Comparison of ENCODE assay signal across 33 cellular contexts in genomic region chr3:195267096-195267495, GRCh38.
"Had no signal": no experiment of that assay in that cellular context is flagged by ENCODE, and none has a peak within 500 bp of the region (broad histone marks: within the 10 kb centered on the region; RNA-seq: fewer than 3 reads in every experiment).

No MANE protein-coding gene starts in this region.

- H3K27me3 Mint-ChIP-seq: activated B cell treated with CpG ODN at 0.5 μM for 24 hours; activated CD4-positive, alpha-beta T cell treated with anti-CD3 and anti-CD28 coated beads for 36 hours; activated CD4-positive, alpha-beta T cell treated with anti-CD3 and anti-CD28 coated beads, Interleukin-2, amount 10 ng/mL, durations not matched to agents 7 days and 5 days; activated naive CD4-positive, alpha-beta T cell treated with anti-CD3 and anti-CD28 coated beads, Interleukin-2, amount 10 ng/mL, durations not matched to agents 7 days and 5 days; activated naive CD8-positive, alpha-beta T cell treated with anti-CD3 and anti-CD28 coated beads, Interleukin-2, amount 10 ng/mL, durations not matched to agents 7 days and 5 days; activated T-cell treated with anti-CD3 and anti-CD28 coated beads, Interleukin-2, amount 50 U/mL, for 24 hours; T-helper 17 cell had no signal

- H3K9me3 Mint-ChIP-seq: activated B cell treated with CpG ODN at 0.5 μM for 24 hours; activated CD4-positive, alpha-beta T cell treated with anti-CD3 and anti-CD28 coated beads, Interleukin-2, amount 10 ng/mL, durations not matched to agents 7 days and 5 days; activated naive CD4-positive, alpha-beta T cell treated with anti-CD3 and anti-CD28 coated beads, Interleukin-2, amount 10 ng/mL, durations not matched to agents 7 days and 5 days; activated naive CD4-positive, alpha-beta T cell treated with anti-CD3 and anti-CD28 coated beads, Interleukin-2, amount 50 U/mL, for 72 hours; activated naive CD8-positive, alpha-beta T cell treated with anti-CD3 and anti-CD28 coated beads, Interleukin-2, amount 10 ng/mL, durations not matched to agents 7 days and 5 days; activated T-cell treated with anti-CD3 and anti-CD28 coated beads, Interleukin-2, amount 50 U/mL, for 24 hours; activated T-cell treated with anti-CD3 and anti-CD28 coated beads, Interleukin-2, amount 50 U/mL, for 72 hours; T-helper 2 cell treated with Interferon-gamma antibody and Interleukin-4, amounts not matched to agents 5 μg/mL and 100 μg/mL, for 36 hours had no signal

- H3K36me3 Mint-ChIP-seq: activated naive CD4-positive, alpha-beta T cell treated with anti-CD3 and anti-CD28 coated beads, Interleukin-2, amount 50 U/mL, for 72 hours had no signal

- H3K4me3 ChIP-seq: ascending aorta, breast epithelium, cardiac muscle cell, colonic mucosa, esophagus squamous epithelium, gastroesophageal sphincter, heart right ventricle, hepatocyte had no signal

- H3K27ac ChIP-seq: ascending aorta, breast epithelium, cardiac muscle cell, colonic mucosa, epithelial cell of prostate, esophagus squamous epithelium, gastroesophageal sphincter, heart right ventricle, hepatocyte, WERI-Rb-1 had no signal

- H3K36me3 ChIP-seq: ascending aorta, breast epithelium, cardiac muscle cell, colonic mucosa, WERI-Rb-1 had no signal

- H2AFZ ChIP-seq: hepatocyte had no signal

- H3K27me3 ChIP-seq: ascending aorta, breast epithelium, cardiac muscle cell, colonic mucosa, esophagus squamous epithelium, gastroesophageal sphincter, heart right ventricle, hepatocyte had no signal

- H3K27ac Mint-ChIP-seq: activated B cell treated with CpG ODN at 0.5 μM for 24 hours; activated CD4-positive, alpha-beta T cell treated with anti-CD3 and anti-CD28 coated beads for 36 hours; activated CD4-positive, alpha-beta T cell treated with anti-CD3 and anti-CD28 coated beads, Interleukin-2, amount 10 ng/mL, durations not matched to agents 7 days and 5 days; activated naive CD4-positive, alpha-beta T cell treated with anti-CD3 and anti-CD28 coated beads, Interleukin-2, amount 10 ng/mL, durations not matched to agents 7 days and 5 days; activated naive CD4-positive, alpha-beta T cell treated with anti-CD3 and anti-CD28 coated beads, Interleukin-2, amount 50 U/mL, for 72 hours; activated naive CD8-positive, alpha-beta T cell treated with anti-CD3 and anti-CD28 coated beads, Interleukin-2, amount 10 ng/mL, durations not matched to agents 7 days and 5 days; activated T-cell treated with anti-CD3 and anti-CD28 coated beads, Interleukin-2, amount 50 U/mL, for 24 hours; activated T-cell treated with anti-CD3 and anti-CD28 coated beads, Interleukin-2, amount 50 U/mL, for 72 hours; T-helper 17 cell; T-helper 2 cell treated with Interferon-gamma antibody and Interleukin-4, amounts not matched to agents 5 μg/mL and 100 μg/mL, for 36 hours had no signal

- H3K4me2 ChIP-seq: hepatocyte had no signal

- ATAC-seq: activated CD4-positive, alpha-beta T cell treated with anti-CD3 and anti-CD28 coated beads for 36 hours; activated CD4-positive, CD25-positive, alpha-beta regulatory T cell treated with anti-CD3 and anti-CD28 coated beads, Interleukin-2, amount 50 U/mL, for 24 hours; activated naive CD4-positive, alpha-beta T cell treated with anti-CD3 and anti-CD28 coated beads, Interleukin-2, amount 50 U/mL, for 72 hours; activated T-cell treated with anti-CD3 and anti-CD28 coated beads, Interleukin-2, amount 50 U/mL, for 72 hours; gastroesophageal sphincter; heart right ventricle; T-helper 17 cell had no signal

- H3K9me3 ChIP-seq: ascending aorta, breast epithelium, colonic mucosa, esophagus squamous epithelium, gastroesophageal sphincter, heart right ventricle had no signal

- DNase-seq: activated B cell treated with CpG ODN at 0.5 μM for 24 hours; activated CD4-positive, alpha-beta T cell treated with anti-CD3 and anti-CD28 coated beads for 36 hours; activated CD4-positive, alpha-beta T cell treated with anti-CD3 and anti-CD28 coated beads, Interleukin-2, amount 10 ng/mL, durations not matched to agents 7 days and 5 days; activated CD4-positive, alpha-beta T cell treated with anti-CD3 and anti-CD28 coated beads, Interleukin-2, amount 50 U/mL, for 4 hours; activated CD8-positive, alpha-beta memory T cell treated with anti-CD3 and anti-CD28 coated beads, Interleukin-2, amount 50 U/mL, for 48 hours; activated gamma-delta T cell; activated naive CD4-positive, alpha-beta T cell; activated naive CD4-positive, alpha-beta T cell treated with anti-CD3 and anti-CD28 coated beads, Interleukin-2, amount 10 ng/mL, durations not matched to agents 7 days and 5 days; activated naive CD8-positive, alpha-beta T cell treated with anti-CD3 and anti-CD28 coated beads, Interleukin-2, amount 10 ng/mL, durations not matched to agents 7 days and 5 days; activated T-cell treated with anti-CD3 and anti-CD28 coated beads for 4 hours; activated T-cell treated with anti-CD3 and anti-CD28 coated beads, Interleukin-2, amount 50 U/mL, for 24 hours; activated T-cell treated with anti-CD3 and anti-CD28 coated beads, Interleukin-2, amount 50 U/mL, for 72 hours; central memory CD4-positive, alpha-beta T cell; cerebellar nuclear complex; effector CD8-positive, alpha-beta T cell; esophagus squamous epithelium; foreskin melanocyte; heart right ventricle; T-helper 17 cell; T1000; WERI-Rb-1 had no signal

- FAIRE-seq: endometrium, endothelial cell of umbilical vein had no signal

- H3K4me3 Mint-ChIP-seq: activated B cell treated with CpG ODN at 0.5 μM for 24 hours; activated CD4-positive, alpha-beta T cell treated with anti-CD3 and anti-CD28 coated beads for 36 hours; activated CD4-positive, alpha-beta T cell treated with anti-CD3 and anti-CD28 coated beads, Interleukin-2, amount 10 ng/mL, durations not matched to agents 7 days and 5 days; activated naive CD4-positive, alpha-beta T cell treated with anti-CD3 and anti-CD28 coated beads, Interleukin-2, amount 10 ng/mL, durations not matched to agents 7 days and 5 days; activated naive CD8-positive, alpha-beta T cell treated with anti-CD3 and anti-CD28 coated beads, Interleukin-2, amount 10 ng/mL, durations not matched to agents 7 days and 5 days; activated T-cell treated with anti-CD3 and anti-CD28 coated beads, Interleukin-2, amount 50 U/mL, for 24 hours; activated T-cell treated with anti-CD3 and anti-CD28 coated beads, Interleukin-2, amount 50 U/mL, for 72 hours; T-helper 17 cell; T-helper 2 cell treated with Interferon-gamma antibody and Interleukin-4, amounts not matched to agents 5 μg/mL and 100 μg/mL, for 36 hours had no signal
